Comparison of ENCODE assay signal across 23 cellular contexts in the genomic region with DNA sequence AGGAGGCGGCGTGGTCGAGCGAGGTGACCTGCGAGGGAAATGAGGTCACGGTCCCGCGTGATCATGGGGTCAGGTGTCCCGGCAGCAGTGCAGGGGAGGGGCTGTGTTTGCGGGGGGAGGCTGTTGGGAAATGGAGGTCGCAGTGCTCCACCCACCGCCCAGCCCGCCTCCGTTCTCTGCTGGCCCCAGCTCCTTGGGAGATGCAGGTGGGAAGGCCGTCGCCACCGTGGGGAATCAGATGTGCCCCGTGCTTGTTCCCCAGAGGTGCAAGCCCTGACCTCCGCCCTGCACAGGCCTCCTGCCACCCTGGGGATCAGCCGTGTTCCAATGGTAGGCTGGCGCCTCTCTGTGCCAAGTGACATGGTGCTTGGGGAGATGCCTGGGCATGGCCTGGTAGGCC.
"Had no signal": no experiment of that assay in that cellular context is flagged by ENCODE, and none has a peak within 500 bp of the region (broad histone marks: within the 10 kb centered on the region; RNA-seq: fewer than 3 reads in every experiment).

No MANE protein-coding gene starts in this region.

- H3K27ac Mint-ChIP-seq: effector memory CD8-positive, alpha-beta T cell; neural progenitor cell; stimulated activated naive B cell treated with anti-CD40 and anti-IgM and Interleukin-4, amounts not matched to agents 10 μg/mL and 1 μg/mL and 100 μg/mL, for 72 hours had no signal

- H3K4me3 Mint-ChIP-seq: effector memory CD8-positive, alpha-beta T cell; naive thymus-derived CD8-positive, alpha-beta T cell; neural progenitor cell; stimulated activated naive B cell treated with anti-CD40 and anti-IgM and Interleukin-4, amounts not matched to agents 10 μg/mL and 1 μg/mL and 100 μg/mL, for 72 hours; stimulated activated naive CD8-positive, alpha-beta T cell treated with anti-CD3 and anti-CD28 coated beads, Interleukin-15, amount 100 ng/mL, for 72 hours had no signal

- H3K79me2 ChIP-seq: parathyroid adenoma had no signal

- H3K9me3 Mint-ChIP-seq: effector memory CD8-positive, alpha-beta T cell; naive thymus-derived CD8-positive, alpha-beta T cell; neural progenitor cell; stimulated activated naive B cell treated with anti-CD40 and anti-IgM and Interleukin-4, amounts not matched to agents 10 μg/mL and 1 μg/mL and 100 μg/mL, for 72 hours; stimulated activated naive CD8-positive, alpha-beta T cell treated with anti-CD3 and anti-CD28 coated beads, Interleukin-15, amount 100 ng/mL, for 72 hours had no signal

- H3K4me1 ChIP-seq: parathyroid adenoma, psoas muscle, right lobe of liver, uterus had no signal

- H3K36me3 Mint-ChIP-seq: naive thymus-derived CD8-positive, alpha-beta T cell; neural progenitor cell; stimulated activated naive B cell treated with anti-CD40 and anti-IgM and Interleukin-4, amounts not matched to agents 10 μg/mL and 1 μg/mL and 100 μg/mL, for 72 hours had no signal

- H3K36me3 ChIP-seq: esophagus squamous epithelium, neural progenitor cell, right lobe of liver, spleen, upper lobe of left lung, uterus had no signal

- H3K4me3 ChIP-seq: esophagus squamous epithelium, mucosa of descending colon, neural progenitor cell, psoas muscle, right lobe of liver, spleen, upper lobe of left lung, uterus had no signal

- DNase-seq: effector memory CD8-positive, alpha-beta T cell; esophagus squamous epithelium; foreskin fibroblast; kidney; left colon; mammary epithelial cell; mucosa of descending colon; naive thymus-derived CD8-positive, alpha-beta T cell; occipital lobe; psoas muscle; retina; right lobe of liver; spleen; stimulated activated CD4-positive, alpha-beta T cell treated with anti-CD3 and anti-CD28 coated beads, Interleukin-15, amount 100 ng/mL, for 24 hours; stimulated activated CD4-positive, alpha-beta T cell treated with anti-CD3 and anti-CD28 coated beads, Interleukin-1b, Interleukin-23, amount 100 ng/mL, for 48 hours; stimulated activated CD4-positive, alpha-beta T cell treated with anti-CD3 and anti-CD28 coated beads, Interleukin-4, amount 100 ng/mL, for 4 hours; stimulated activated naive B cell treated with anti-CD40 and anti-IgM and Interleukin-4, amounts not matched to agents 10 μg/mL and 1 μg/mL and 100 μg/mL, for 72 hours; stimulated activated naive CD8-positive, alpha-beta T cell treated with anti-CD3 and anti-CD28 coated beads, Interleukin-15, amount 100 ng/mL, for 72 hours; substantia nigra; uterus had no signal

- ATAC-seq: effector memory CD8-positive, alpha-beta T cell; left colon; mucosa of descending colon; naive thymus-derived CD8-positive, alpha-beta T cell; psoas muscle; stimulated activated naive B cell treated with anti-CD40 and anti-IgM and Interleukin-4, amounts not matched to agents 10 μg/mL and 1 μg/mL and 100 μg/mL, for 72 hours; stimulated activated naive CD8-positive, alpha-beta T cell treated with anti-CD3 and anti-CD28 coated beads, Interleukin-15, amount 100 ng/mL, for 72 hours had no signal

- H3K4me2 ChIP-seq: neural progenitor cell had no signal

- H3K9me3 ChIP-seq: mucosa of descending colon, psoas muscle, right lobe of liver, spleen, upper lobe of left lung, uterus had no signal

- H3K27me3 ChIP-seq: neural progenitor cell, right lobe of liver, upper lobe of left lung, uterus had no signal

- H3K9ac ChIP-seq: neural progenitor cell, parathyroid adenoma had no signal

- H2AFZ ChIP-seq: neural progenitor cell, parathyroid adenoma had no signal

- H3K27ac ChIP-seq: esophagus squamous epithelium, neural progenitor cell, parathyroid adenoma, psoas muscle, right lobe of liver, spleen, uterus had no signal
